ENCODE assay signal across 29 cellular contexts in genomic region chrX:54085666-54086065, GRCh38.
"Had no signal": no experiment of that assay in that cellular context is flagged by ENCODE, and none has a peak within 500 bp of the region (broad histone marks: within the 10 kb centered on the region; RNA-seq: fewer than 3 reads in every experiment).

No MANE protein-coding gene starts in this region.

- H3K9me3 ChIP-seq: MG63, Peyer's patch had no signal

- H3K9me3 Mint-ChIP-seq: activated B cell treated with CpG ODN at 0.5 μM for 24 hours; activated CD4-positive, alpha-beta memory T cell treated with anti-CD3 and anti-CD28 coated beads for 36 hours; activated CD4-positive, alpha-beta T cell treated with anti-CD3 and anti-CD28 coated beads, Interleukin-2, amount 10 ng/mL, durations not matched to agents 24 days and 14 days; activated naive CD4-positive, alpha-beta T cell treated with anti-CD3 and anti-CD28 coated beads, Interleukin-2, amount 50 U/mL, for 72 hours; activated naive CD8-positive, alpha-beta T cell treated with anti-CD3 and anti-CD28 coated beads, Interleukin-2, amount 50 U/mL, for 24 hours; activated T-helper 1 cell treated with anti-CD3 and anti-CD28 coated beads, Interleukin-12 subunit alpha, Interleukin-12 subunit beta, Interleukin-2, Interleukin-4 antibody, amounts not matched to agents 30 ng/mL and 10 ng/mL and 1 ng/mL, durations not matched to agents 14 hours and 24 hours and 36 hours; T-helper 1 cell treated with Interleukin-12 subunit alpha and Interleukin-12 subunit beta and Interleukin-4 antibody, amounts not matched to agents 30 μg/mL and 1 μg/mL, for 36 hours had no signal

- H3K27me3 Mint-ChIP-seq: activated B cell treated with CpG ODN at 0.5 μM for 24 hours; activated CD4-positive, alpha-beta memory T cell treated with anti-CD3 and anti-CD28 coated beads for 36 hours; activated CD4-positive, alpha-beta T cell treated with anti-CD3 and anti-CD28 coated beads, Interleukin-2, amount 10 ng/mL, durations not matched to agents 24 days and 14 days; activated naive CD8-positive, alpha-beta T cell treated with anti-CD3 and anti-CD28 coated beads, Interleukin-2, amount 50 U/mL, for 24 hours had no signal

- H3K27me3 ChIP-seq: brain microvascular endothelial cell, cardiac muscle cell, MG63, Peyer's patch had no signal

- H3K27ac ChIP-seq: brain microvascular endothelial cell, cardiac muscle cell, KMS-11, Peyer's patch had no signal

- DNase-seq: activated B cell treated with CpG ODN at 0.5 μM for 24 hours; activated CD4-positive, alpha-beta memory T cell treated with anti-CD3 and anti-CD28 coated beads for 36 hours; activated CD4-positive, alpha-beta T cell treated with anti-CD3 and anti-CD28 coated beads for 1 hour; activated CD4-positive, alpha-beta T cell treated with anti-CD3 and anti-CD28 coated beads, Interleukin-2, amount 10 ng/mL, durations not matched to agents 24 days and 14 days; activated CD8-positive, alpha-beta memory T cell treated with anti-CD3 and anti-CD28 coated beads for 24 hours; activated effector memory CD4-positive, alpha-beta T cell treated with anti-CD3 and anti-CD28 coated beads, Interleukin-2, amount 50 U/mL, for 16 hours; activated naive CD4-positive, alpha-beta T cell treated with Interleukin-2 at 50 U/mL for 16 hours; activated naive CD8-positive, alpha-beta T cell treated with anti-CD3 and anti-CD28 coated beads, Interleukin-2, amount 50 U/mL, for 24 hours; amygdala; brain microvascular endothelial cell; MG63; MV-4-11; NCI-H1092 treated with DMSO at 0.1 percent for 48 hours; NCI-H1417 treated with DMSO at 0.1 percent for 48 hours; NCI-H1694; NCI-H2029; NCI-H2107; NCI-H2171 treated with DMSO at 0.1 percent for 48 hours; NCI-H226; NCI-H526 treated with DMSO at 0.1 percent for 48 hours; NCI-H82; OCI-M1; Peyer's patch; SHP77 treated with DMSO at 0.1 percent for 48 hours had no signal

- H3K36me3 ChIP-seq: brain microvascular endothelial cell, cardiac muscle cell, MG63, Peyer's patch had no signal

- H3K4me3 ChIP-seq: cardiac muscle cell, MG63, Peyer's patch had no signal

- H3K4me3 Mint-ChIP-seq: activated B cell treated with CpG ODN at 0.5 μM for 24 hours; activated CD4-positive, alpha-beta memory T cell treated with anti-CD3 and anti-CD28 coated beads for 36 hours; activated CD4-positive, alpha-beta T cell treated with anti-CD3 and anti-CD28 coated beads, Interleukin-2, amount 10 ng/mL, durations not matched to agents 24 days and 14 days; activated naive CD8-positive, alpha-beta T cell treated with anti-CD3 and anti-CD28 coated beads, Interleukin-2, amount 50 U/mL, for 24 hours; activated T-helper 1 cell treated with anti-CD3 and anti-CD28 coated beads, Interleukin-12 subunit alpha, Interleukin-12 subunit beta, Interleukin-2, Interleukin-4 antibody, amounts not matched to agents 30 ng/mL and 10 ng/mL and 1 ng/mL, durations not matched to agents 14 hours and 24 hours and 36 hours; T-helper 1 cell treated with Interleukin-12 subunit alpha and Interleukin-12 subunit beta and Interleukin-4 antibody, amounts not matched to agents 30 μg/mL and 1 μg/mL, for 36 hours had no signal

- H3K36me3 Mint-ChIP-seq: activated CD4-positive, alpha-beta memory T cell treated with anti-CD3 and anti-CD28 coated beads for 36 hours; activated naive CD4-positive, alpha-beta T cell treated with anti-CD3 and anti-CD28 coated beads, Interleukin-2, amount 50 U/mL, for 72 hours had no signal

- H3K27ac Mint-ChIP-seq: activated B cell treated with CpG ODN at 0.5 μM for 24 hours; activated CD4-positive, alpha-beta memory T cell treated with anti-CD3 and anti-CD28 coated beads for 36 hours; activated CD4-positive, alpha-beta T cell treated with anti-CD3 and anti-CD28 coated beads, Interleukin-2, amount 10 ng/mL, durations not matched to agents 24 days and 14 days; activated naive CD4-positive, alpha-beta T cell treated with anti-CD3 and anti-CD28 coated beads, Interleukin-2, amount 50 U/mL, for 72 hours; activated naive CD8-positive, alpha-beta T cell treated with anti-CD3 and anti-CD28 coated beads, Interleukin-2, amount 50 U/mL, for 24 hours; activated T-helper 1 cell treated with anti-CD3 and anti-CD28 coated beads, Interleukin-12 subunit alpha, Interleukin-12 subunit beta, Interleukin-2, Interleukin-4 antibody, amounts not matched to agents 30 ng/mL and 10 ng/mL and 1 ng/mL, durations not matched to agents 14 hours and 24 hours and 36 hours; T-helper 1 cell treated with Interleukin-12 subunit alpha and Interleukin-12 subunit beta and Interleukin-4 antibody, amounts not matched to agents 30 μg/mL and 1 μg/mL, for 36 hours had no signal

- H3K4me1 ChIP-seq: Peyer's patch had no signal

- ATAC-seq: activated naive CD4-positive, alpha-beta T cell treated with anti-CD3 and anti-CD28 coated beads, Interleukin-2, amount 50 U/mL, for 72 hours; activated naive CD8-positive, alpha-beta T cell treated with anti-CD3 and anti-CD28 coated beads, Interleukin-2, amount 50 U/mL, for 24 hours had no signal

- H3K4me1 Mint-ChIP-seq: activated B cell treated with CpG ODN at 0.5 μM for 24 hours; activated CD4-positive, alpha-beta T cell treated with anti-CD3 and anti-CD28 coated beads, Interleukin-2, amount 10 ng/mL, durations not matched to agents 24 days and 14 days; activated naive CD8-positive, alpha-beta T cell treated with anti-CD3 and anti-CD28 coated beads, Interleukin-2, amount 50 U/mL, for 24 hours had no signal
